16 cellular contexts compared by ENCODE assay signal in the genomic region with DNA sequence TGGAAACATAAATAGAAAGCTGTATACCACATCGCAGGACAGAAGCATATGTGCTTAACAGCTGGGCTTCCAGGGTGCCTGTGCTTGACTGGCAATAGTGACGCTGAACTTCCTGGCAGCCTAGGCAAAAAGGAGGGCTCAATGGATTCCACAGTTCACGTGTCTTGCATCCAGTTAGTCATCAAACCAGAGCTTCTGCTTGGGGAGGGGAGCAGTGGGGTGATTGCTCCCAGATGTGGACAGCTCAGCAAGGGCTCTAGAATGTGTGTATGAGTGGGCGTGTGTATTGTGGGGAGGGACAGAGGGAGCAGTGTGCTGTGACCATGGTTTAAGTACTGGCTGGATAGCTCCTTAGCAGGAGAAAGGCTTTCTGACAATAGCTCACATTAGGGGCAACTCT. TPM values are rescaled to one million over a fixed set of nuclear protein-coding genes. Genes with fewer than 3 reads are reported as not detected.
DNase-seq lines count a peak whose midpoint lies in the region; ATAC-seq, FAIRE-seq and TF ChIP-seq lines count a peak whose summit lies in the region.
"Had no signal": no experiment of that assay in that cellular context is flagged by ENCODE, and none has a peak within 500 bp of the region (broad histone marks: within the 10 kb centered on the region; RNA-seq: fewer than 3 reads in every experiment).

No MANE protein-coding gene starts in this region.

- H3K4me1 ChIP-seq in osteoblast (ENCODE audit: insufficient read depth, low read length) (no peaks in the 10 kb centered on the region), thyroid gland (no peaks in the 10 kb centered on the region), HepG2 (ENCODE audit: insufficient read depth, low read length) (no peaks in the 10 kb centered on the region)
- H3K4me1 ChIP-seq: BLaER1 treated with 17β-estradiol and CSF1 and Interleukin-3, amounts not matched to agents 10 nM and 100 nM; lower lobe of right lung; neural progenitor cell had no signal

- no peak for TF ChIP-seq RAD21 in HepG2 (CRISPR knock-in tag; IDR thresholded peaks at IDR 0.05)

- CTCF ChIA-PET in HepG2 (lab: Yijun Ruan, JAX; ENCODE audit: low intra/inter-chr PET ratio, low total read pairs): no interaction called here

- WGBS in thyroid gland, 2 donors: 60 to 62% methylated on average over 3 to 4 of the region's 4 CpGs
- 28% methylated on average over 3 of the region's 4 CpGs for WGBS in HepG2 (ENCODE audit: low lambda C conversion rate)

- TF ChIP-seq POLR2A in thyroid gland (IDR thresholded peaks at IDR 0.05) (no peak), HepG2 (IDR thresholded peaks at IDR 0.05; ENCODE audit: insufficient read depth in 1 of 2, low read depth in 2 of 2, low read length in 2 of 2) (no peak)

- H3K27ac ChIP-seq in osteoblast (ENCODE audit: low read depth, low read length): no peak overlapping the region
- H3K27ac ChIP-seq in thyroid gland: no peak overlapping the region
- no peak overlapping the region for H3K27ac ChIP-seq in HepG2 (ENCODE audit: extremely low read length, insufficient read depth, low read length)
- H3K27ac ChIP-seq: BLaER1 treated with 17β-estradiol and CSF1 and Interleukin-3, amounts not matched to agents 10 nM and 100 nM; lower lobe of right lung; neural progenitor cell; thoracic aorta had no signal

- DNase-seq in AG09319 (ENCODE audit: extremely low read depth, low read depth) (peak; percentile 89), H4 (ENCODE audit: low spot score) (peak; percentile 87), cardiac fibroblast (ENCODE audit: low read depth in 2 of 2) (peak; percentile 4 to 5), osteoblast (ENCODE audit: insufficient read length, low spot score, missing footprints) (peak; percentile 90), thyroid gland (no peak), NCI-H1092 treated with DMSO at 0.1 percent for 48 hours (lab: John Stamatoyannopoulos, UW) (no peak), HepG2 (ENCODE audit: low spot score) (no peak)
- DNase-seq: activated CD8-positive, alpha-beta memory T cell treated with anti-CD3 and anti-CD28 coated beads, Interleukin-2, amount 50 U/mL, for 4 hours; lower lobe of right lung; PC-3; SW 1271 had no signal

- no peaks in the 10 kb centered on the region for H3K36me3 ChIP-seq in osteoblast (ENCODE audit: insufficient read depth, low read length)
- no peaks in the 10 kb centered on the region for H3K36me3 ChIP-seq in thyroid gland
- no peaks in the 10 kb centered on the region for H3K36me3 ChIP-seq in HepG2 (replicated peaks in 1 of 2; ENCODE audit: control insufficient read depth in 1 of 2, insufficient read depth in 2 of 2, low read length in 2 of 2)
- H3K36me3 ChIP-seq: BLaER1 treated with 17β-estradiol and CSF1 and Interleukin-3, amounts not matched to agents 10 nM and 100 nM; lower lobe of right lung; neural progenitor cell; thoracic aorta had no signal

- intact Hi-C loops in thyroid gland (cut with DNase I): no loop called here
- intact Hi-C loops in HepG2 (cut with micrococcal nuclease; ENCODE audit: unreplicated experiment): no loop called here

- in situ Hi-C loops in HepG2 (cut with HindIII; ENCODE audit: extremely low pct_ligation_motif_present, low pct_unique_long_range_greater_than_20kb): loop anchor here (25.0 kb wide), 1 partner anchor 185 kb away; no protein-coding TSS in a partner anchor

- POLR2A ChIA-PET in HepG2 (lab: Yijun Ruan, JAX): no interaction called here

- no peak overlapping the region for H3K4me2 ChIP-seq in osteoblast (ENCODE audit: insufficient read depth, low read length)
- H3K4me2 ChIP-seq in HepG2 (ENCODE audit: low read depth, low read length): no peak overlapping the region
- H3K4me2 ChIP-seq: BLaER1 treated with 17β-estradiol and CSF1 and Interleukin-3, amounts not matched to agents 10 nM and 100 nM; neural progenitor cell had no signal

- no peak overlapping the region for H3K9ac ChIP-seq in HepG2 (ENCODE audit: insufficient read depth, low read depth, low read length)
- H3K9ac ChIP-seq: BLaER1 treated with 17β-estradiol and CSF1 and Interleukin-3, amounts not matched to agents 10 nM and 100 nM; neural progenitor cell had no signal

- H3K9me3 ChIP-seq in osteoblast (ENCODE audit: low read depth, low read length) (no peaks in the 10 kb centered on the region), thyroid gland (no peaks in the 10 kb centered on the region), HepG2 (ENCODE audit: low read length) (no peaks in the 10 kb centered on the region)
- H3K9me3 ChIP-seq: lower lobe of right lung, thoracic aorta had no signal

- H2AFZ ChIP-seq in osteoblast (ENCODE audit: low read length) (no peak overlapping the region), HepG2 (ENCODE audit: low read length) (no peak overlapping the region)
- H2AFZ ChIP-seq: neural progenitor cell had no signal

- TF ChIP-seq CTCF in AG09319 (IDR thresholded peaks at IDR 0.05; ENCODE audit: low read depth, low read length) (no peak), cardiac fibroblast (IDR thresholded peaks at IDR 0.05; ENCODE audit: low read depth, low read length) (no peak), osteoblast (IDR thresholded peaks at IDR 0.05; ENCODE audit: extremely low read depth, low read depth, low read length) (no peak), thyroid gland (IDR thresholded peaks at IDR 0.05) (no peak), HepG2 (CRISPR knock-in tag; IDR thresholded peaks at IDR 0.05) (no peak)

- H3K27me3 ChIP-seq in osteoblast (ENCODE audit: insufficient read depth, low read length) (no peaks in the 10 kb centered on the region), thyroid gland (no peaks in the 10 kb centered on the region), HepG2 (ENCODE audit: control insufficient read depth in 1 of 2, insufficient read depth in 2 of 2, low read length in 2 of 2) (no peaks in the 10 kb centered on the region)

- H3K79me2 ChIP-seq in osteoblast (ENCODE audit: insufficient read depth, low read length) (no peaks in the 10 kb centered on the region), HepG2 (ENCODE audit: insufficient read depth, low read length) (no peaks in the 10 kb centered on the region)

- no TSS peak for BruUV-seq in HepG2 (replicated peaks; lab: Mats Ljungman, UMichigan)

- FAIRE-seq in HepG2 (lab: Jason Lieb, UNC): no peak

- ATAC-seq in HepG2: no peak
- no peak for ATAC-seq in GM19452 (IDR thresholded peaks at IDR 0.05; ENCODE audit: unreplicated experiment)
- ATAC-seq: activated naive CD4-positive, alpha-beta T cell treated with anti-CD3 and anti-CD28 coated beads, Interleukin-2, amount 50 U/mL, for 72 hours; lower lobe of right lung; PC-3 had no signal

- no peak for TF ChIP-seq EP300 in HepG2 (IDR thresholded peaks at IDR 0.05; ENCODE audit: low read depth in 2 of 2, low read length in 2 of 2)
- TF ChIP-seq EP300 in HepG2 (CRISPR knock-in tag; IDR thresholded peaks at IDR 0.05; ENCODE audit: borderline replicate concordance): no peak

- no peak overlapping the region for H3K4me3 ChIP-seq in cardiac fibroblast (replicated peaks in 1 of 2; ENCODE audit: low read depth in 2 of 2, low read length in 2 of 2)
- no peak overlapping the region for H3K4me3 ChIP-seq in osteoblast (ENCODE audit: insufficient read depth, low read length)
- H3K4me3 ChIP-seq in thyroid gland (replicated peaks in 1 of 3): no peak overlapping the region
- H3K4me3 ChIP-seq in HepG2 (replicated peaks in 1 of 3; ENCODE audit: insufficient read depth in 1 of 3, low read depth in 2 of 3, low read length in 3 of 3): no peak overlapping the region
- H3K4me3 ChIP-seq: BLaER1 treated with 17β-estradiol and CSF1 and Interleukin-3, amounts not matched to agents 10 nM and 100 nM; lower lobe of right lung; neural progenitor cell; thoracic aorta had no signal

- H4K20me1 ChIP-seq in osteoblast (ENCODE audit: insufficient read depth, low read length): no peaks in the 10 kb centered on the region
- H4K20me1 ChIP-seq in HepG2 (ENCODE audit: insufficient read depth, low read length): no peaks in the 10 kb centered on the region
- H4K20me1 ChIP-seq: BLaER1 treated with 17β-estradiol and CSF1 and Interleukin-3, amounts not matched to agents 10 nM and 100 nM had no signal

RNA-seq across cellular contexts. Expression of gene PRRG3, which starts 2.3 kb away (rescaled TPM):
- not detected in 2 replicates for total RNA-seq in H4 (2014; rRNA removed; shearing (Covaris generic))
- total RNA-seq in osteoblast (under 0.01 TPM in 1 of 2 replicates, not detected in the other), thyroid gland (1 to 10 TPM in 2 of 4 donors, under 1 TPM in 1, not detected in 1; under 0.01 to 3.9 (median 2.1) TPM), HepG2 (2016; rRNA removed; fragmentation: Illumina TruSeq; extraction: Trizol) (not detected in 2 replicates)
- not detected in 2 replicates for total RNA-seq in HepG2 (2016; cell fraction: cytosol; rRNA removed; fragmentation: Illumina TruSeq; extraction: Trizol; ENCODE audit: low read depth)
- total RNA-seq in HepG2 (2016; cell fraction: insoluble cytoplasmic fraction; rRNA removed; fragmentation: Illumina TruSeq; extraction: Trizol): not detected in 2 replicates
- not detected in 2 replicates for total RNA-seq in HepG2 (2016; cell fraction: membrane; rRNA removed; fragmentation: Illumina TruSeq; extraction: Trizol)
- not detected in 2 replicates for total RNA-seq in HepG2 (2016; cell fraction: nucleus; rRNA removed; fragmentation: Illumina TruSeq; extraction: Trizol)
- polyA plus RNA-seq in HepG2 (2011; rRNA removed): not detected in 2 replicates
- not detected in 2 replicates for polyA plus RNA-seq in HepG2 (2011; cell fraction: cytosol; rRNA removed)
- polyA plus RNA-seq in HepG2 (2011; cell fraction: nucleus; rRNA removed): not detected in 2 replicates
- not detected in 2 replicates for polyA plus RNA-seq in HepG2 (2012)
- not detected in 2 replicates for polyA plus RNA-seq in HepG2 (2016; cell fraction: cytosol; fragmentation: Illumina TruSeq; extraction: Trizol; ENCODE audit: low read depth)
- not detected in 2 replicates for polyA plus RNA-seq in HepG2 (2016; cell fraction: insoluble cytoplasmic fraction; fragmentation: Illumina TruSeq; extraction: Trizol; ENCODE audit: low read depth)
- polyA plus RNA-seq in HepG2 (2016; cell fraction: membrane; fragmentation: Illumina TruSeq; extraction: Trizol; ENCODE audit: low read depth): not detected in 2 replicates
- not detected in 2 replicates for polyA plus RNA-seq in HepG2 (2016; cell fraction: nucleus; fragmentation: Illumina TruSeq; extraction: Trizol; ENCODE audit: insufficient read depth, low read depth)
- polyA minus RNA-seq in HepG2 (2011; rRNA and poly(A)+ RNA removed; ENCODE audit: low replicate concordance): not detected in 2 replicates
- not detected in 2 replicates for polyA minus RNA-seq in HepG2 (2011; cell fraction: cytosol; rRNA and poly(A)+ RNA removed)
- not detected in 2 replicates for polyA minus RNA-seq in HepG2 (2011; cell fraction: nucleus; rRNA and poly(A)+ RNA removed)
- total RNA-seq: activated naive CD4-positive, alpha-beta T cell treated with anti-CD3 and anti-CD28 coated beads, Interleukin-2, amount 50 U/mL, for 72 hours; PC-3 had no signal

RNA-seq across cellular contexts. Expression of gene FATE1, which starts 18.3 kb away (rescaled TPM):
- total RNA-seq in H4 (2014; rRNA removed; shearing (Covaris generic)): not detected in 2 replicates
- total RNA-seq in osteoblast (not detected in 2 replicates), thyroid gland (1 to 10 TPM in 2 of 4 donors, not detected in 2; 1.7 to 4.7 TPM), HepG2 (2016; rRNA removed; fragmentation: Illumina TruSeq; extraction: Trizol) (not detected in 2 replicates)
- not detected in 2 replicates for total RNA-seq in HepG2 (2016; cell fraction: cytosol; rRNA removed; fragmentation: Illumina TruSeq; extraction: Trizol; ENCODE audit: low read depth)
- total RNA-seq in HepG2 (2016; cell fraction: insoluble cytoplasmic fraction; rRNA removed; fragmentation: Illumina TruSeq; extraction: Trizol): not detected in 2 replicates
- not detected in 2 replicates for total RNA-seq in HepG2 (2016; cell fraction: membrane; rRNA removed; fragmentation: Illumina TruSeq; extraction: Trizol)
- not detected in 2 replicates for total RNA-seq in HepG2 (2016; cell fraction: nucleus; rRNA removed; fragmentation: Illumina TruSeq; extraction: Trizol)
- not detected in 2 replicates for polyA plus RNA-seq in HepG2 (2011; rRNA removed)
- not detected in 2 replicates for polyA plus RNA-seq in HepG2 (2011; cell fraction: cytosol; rRNA removed)
- polyA plus RNA-seq in HepG2 (2011; cell fraction: nucleus; rRNA removed): not detected in 2 replicates
- not detected in 2 replicates for polyA plus RNA-seq in HepG2 (2012)
- not detected in 2 replicates for polyA plus RNA-seq in HepG2 (2016; cell fraction: cytosol; fragmentation: Illumina TruSeq; extraction: Trizol; ENCODE audit: low read depth)
- polyA plus RNA-seq in HepG2 (2016; cell fraction: insoluble cytoplasmic fraction; fragmentation: Illumina TruSeq; extraction: Trizol; ENCODE audit: low read depth): not detected in 2 replicates
- polyA plus RNA-seq in HepG2 (2016; cell fraction: membrane; fragmentation: Illumina TruSeq; extraction: Trizol; ENCODE audit: low read depth): not detected in 2 replicates
- polyA plus RNA-seq in HepG2 (2016; cell fraction: nucleus; fragmentation: Illumina TruSeq; extraction: Trizol; ENCODE audit: insufficient read depth, low read depth): not detected in 2 replicates
- not detected in 2 replicates for polyA minus RNA-seq in HepG2 (2011; rRNA and poly(A)+ RNA removed; ENCODE audit: low replicate concordance)
- polyA minus RNA-seq in HepG2 (2011; cell fraction: cytosol; rRNA and poly(A)+ RNA removed): not detected in 2 replicates
- polyA minus RNA-seq in HepG2 (2011; cell fraction: nucleus; rRNA and poly(A)+ RNA removed): not detected in 2 replicates
- total RNA-seq: activated naive CD4-positive, alpha-beta T cell treated with anti-CD3 and anti-CD28 coated beads, Interleukin-2, amount 50 U/mL, for 72 hours; lower lobe of right lung; PC-3; thoracic aorta had no signal

RNA-seq across cellular contexts. Expression of gene CNGA2, which starts 37.0 kb away (rescaled TPM):
- total RNA-seq in H4 (2014; rRNA removed; shearing (Covaris generic)): not detected in 2 replicates
- total RNA-seq in osteoblast: not detected in 2 replicates
- not detected for total RNA-seq in thyroid gland
- not detected in 2 replicates for total RNA-seq in HepG2 (2016; rRNA removed; fragmentation: Illumina TruSeq; extraction: Trizol)
- not detected in 2 replicates for total RNA-seq in HepG2 (2016; cell fraction: cytosol; rRNA removed; fragmentation: Illumina TruSeq; extraction: Trizol; ENCODE audit: low read depth)
- not detected in 2 replicates for total RNA-seq in HepG2 (2016; cell fraction: insoluble cytoplasmic fraction; rRNA removed; fragmentation: Illumina TruSeq; extraction: Trizol)
- total RNA-seq in HepG2 (2016; cell fraction: membrane; rRNA removed; fragmentation: Illumina TruSeq; extraction: Trizol): not detected in 2 replicates
- not detected in 2 replicates for total RNA-seq in HepG2 (2016; cell fraction: nucleus; rRNA removed; fragmentation: Illumina TruSeq; extraction: Trizol)
- polyA plus RNA-seq in HepG2 (2011; rRNA removed): not detected in 2 replicates
- polyA plus RNA-seq in HepG2 (2011; cell fraction: cytosol; rRNA removed): not detected in 2 replicates
- polyA plus RNA-seq in HepG2 (2011; cell fraction: nucleus; rRNA removed): not detected in 2 replicates
- not detected in 2 replicates for polyA plus RNA-seq in HepG2 (2012)
- not detected in 2 replicates for polyA plus RNA-seq in HepG2 (2016; cell fraction: cytosol; fragmentation: Illumina TruSeq; extraction: Trizol; ENCODE audit: low read depth)
- polyA plus RNA-seq in HepG2 (2016; cell fraction: insoluble cytoplasmic fraction; fragmentation: Illumina TruSeq; extraction: Trizol; ENCODE audit: low read depth): not detected in 2 replicates
- not detected in 2 replicates for polyA plus RNA-seq in HepG2 (2016; cell fraction: membrane; fragmentation: Illumina TruSeq; extraction: Trizol; ENCODE audit: low read depth)
- polyA plus RNA-seq in HepG2 (2016; cell fraction: nucleus; fragmentation: Illumina TruSeq; extraction: Trizol; ENCODE audit: insufficient read depth, low read depth): not detected in 2 replicates
- not detected in 2 replicates for polyA minus RNA-seq in HepG2 (2011; rRNA and poly(A)+ RNA removed; ENCODE audit: low replicate concordance)
- not detected in 2 replicates for polyA minus RNA-seq in HepG2 (2011; cell fraction: cytosol; rRNA and poly(A)+ RNA removed)
- not detected in 2 replicates for polyA minus RNA-seq in HepG2 (2011; cell fraction: nucleus; rRNA and poly(A)+ RNA removed)
- total RNA-seq: activated naive CD4-positive, alpha-beta T cell treated with anti-CD3 and anti-CD28 coated beads, Interleukin-2, amount 50 U/mL, for 72 hours; lower lobe of right lung; PC-3; thoracic aorta had no signal

Comparison
In these comparisons a context has a peak if more than half of its experiments do, and no peak if none do; other contexts are left out.
1. DNase-seq: peak in AG09319 (single experiment), H4 (single experiment), cardiac fibroblast (2 of 2) and osteoblast (single experiment); none in thyroid gland (0 of 2), NCI-H1092 treated with DMSO at 0.1 percent for 48 hours (single experiment) and HepG2 (single experiment).